29 cellular contexts compared by ENCODE assay signal in the genomic region with DNA sequence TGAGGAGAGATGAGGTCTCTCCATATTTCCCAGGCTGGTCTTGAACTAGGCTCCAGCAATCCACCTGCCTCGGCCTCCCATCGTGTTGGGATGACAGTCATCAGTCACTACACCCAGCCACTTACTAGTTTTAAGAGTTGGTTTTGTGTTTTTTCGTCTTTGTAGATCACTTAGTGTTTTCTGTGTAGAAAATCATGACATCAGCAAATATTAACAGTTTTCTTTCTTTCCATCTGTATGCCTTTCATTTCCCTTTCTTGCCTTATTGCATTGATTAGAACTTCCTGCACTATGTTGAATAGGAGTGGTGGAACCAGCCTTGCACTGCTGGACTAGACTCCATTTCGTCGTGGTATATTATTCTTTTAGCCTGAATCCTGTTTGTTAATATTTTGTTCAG.
"Had no signal": no experiment of that assay in that cellular context is flagged by ENCODE, and none has a peak within 500 bp of the region (broad histone marks: within the 10 kb centered on the region; RNA-seq: fewer than 3 reads in every experiment).

No MANE protein-coding gene starts in this region.

- H3K36me3 Mint-ChIP-seq: immature natural killer cell; stimulated activated effector memory CD8-positive, alpha-beta T cell treated with anti-CD3 and anti-CD28 coated beads, Interleukin-12 subunit alpha, Interleukin-12 subunit beta, amount 100 ng/mL, for 72 hours had no signal

- ATAC-seq: left colon; left lung; lower lobe of right lung; naive thymus-derived CD8-positive, alpha-beta T cell; pancreas; right cardiac atrium; stimulated activated effector memory CD8-positive, alpha-beta T cell treated with anti-CD3 and anti-CD28 coated beads, Interleukin-12 subunit alpha, Interleukin-12 subunit beta, amount 100 ng/mL, for 72 hours had no signal

- H3K36me3 ChIP-seq: left lung, lower lobe of right lung, pancreas, prostate gland, sigmoid colon, spleen, suprapubic skin, thoracic aorta, tibial artery, vagina had no signal

- H3K4me1 ChIP-seq: left lung, lower lobe of right lung, pancreas, prostate gland, sigmoid colon, spleen, suprapubic skin, tibial artery, vagina had no signal

- H3K27me3 ChIP-seq: left lung, pancreas, sigmoid colon, spleen, suprapubic skin, tibial artery, vagina had no signal

- H3K27me3 Mint-ChIP-seq: naive thymus-derived CD8-positive, alpha-beta T cell; stimulated activated naive CD8-positive, alpha-beta T cell treated with anti-CD3 and anti-CD28 coated beads, Interleukin-15, Interleukin-2, amounts not matched to agents 100 ng/mL and 50 ng/mL, for 24 hours had no signal

- H3K4me3 ChIP-seq: left lung, lower lobe of right lung, pancreas, prostate gland, sigmoid colon, spleen, suprapubic skin, thoracic aorta, tibial artery, vagina had no signal

- H3K4me1 Mint-ChIP-seq: immature natural killer cell; naive thymus-derived CD8-positive, alpha-beta T cell; nephron; neural crest cell; stimulated activated effector memory CD8-positive, alpha-beta T cell treated with anti-CD3 and anti-CD28 coated beads, Interleukin-12 subunit alpha, Interleukin-12 subunit beta, amount 100 ng/mL, for 72 hours had no signal

- DNase-seq: hypothalamus; immature natural killer cell; kidney; left colon; left lung; lower lobe of right lung; mammary epithelial cell; mesenchymal stem cell; naive thymus-derived CD8-positive, alpha-beta T cell; nucleus accumbens; pancreas; posterior cingulate gyrus; retina; right cardiac atrium; sigmoid colon; small intestine; spleen; stimulated activated CD4-positive, alpha-beta T cell treated with anti-CD3 and anti-CD28 coated beads, Interleukin-4, amount 100 ng/mL, for 24 hours; stimulated activated naive CD4-positive, alpha-beta T cell; tibial artery had no signal

- H3K27ac Mint-ChIP-seq: immature natural killer cell; nephron; stimulated activated effector memory CD8-positive, alpha-beta T cell treated with anti-CD3 and anti-CD28 coated beads, Interleukin-12 subunit alpha, Interleukin-12 subunit beta, amount 100 ng/mL, for 72 hours; stimulated activated naive CD8-positive, alpha-beta T cell treated with anti-CD3 and anti-CD28 coated beads, Interleukin-15, Interleukin-2, amounts not matched to agents 100 ng/mL and 50 ng/mL, for 24 hours; type B pancreatic cell had no signal

- H3K9me3 ChIP-seq: left lung, lower lobe of right lung, pancreas, prostate gland, sigmoid colon, spleen, suprapubic skin, thoracic aorta, tibial artery, vagina had no signal

- H3K27ac ChIP-seq: left lung, lower lobe of right lung, pancreas, prostate gland, sigmoid colon, spleen, suprapubic skin, thoracic aorta, tibial artery, vagina had no signal

- H3K4me3 Mint-ChIP-seq: immature natural killer cell; naive thymus-derived CD8-positive, alpha-beta T cell; nephron; neural crest cell; stimulated activated effector memory CD8-positive, alpha-beta T cell treated with anti-CD3 and anti-CD28 coated beads, Interleukin-12 subunit alpha, Interleukin-12 subunit beta, amount 100 ng/mL, for 72 hours; stimulated activated naive CD8-positive, alpha-beta T cell treated with anti-CD3 and anti-CD28 coated beads, Interleukin-15, Interleukin-2, amounts not matched to agents 100 ng/mL and 50 ng/mL, for 24 hours; type B pancreatic cell had no signal
